In genomic region chr2:203238329-203238710, GRCh38 we compare ENCODE assay signal across 8 cellular contexts. TPM values are rescaled to one million over a fixed set of nuclear protein-coding genes. Genes with fewer than 3 reads are reported as not detected.
DNase-seq lines count a peak whose midpoint lies in the region; ATAC-seq, FAIRE-seq and TF ChIP-seq lines count a peak whose summit lies in the region.

No MANE protein-coding gene starts in this region.

- no peaks in the 10 kb centered on the region for H3F3A ChIP-seq in PC-3 (ENCODE audit: low read length, unreplicated experiment)

- no peak for DNase-seq in PC-3
- no peak for DNase-seq in epithelial cell of prostate (ENCODE audit: low read depth, low spot score)
- no peak for DNase-seq in pancreas
- DNase-seq in HPDE6-E6E7 (ENCODE audit: extremely low spot score): no peak
- no peak for DNase-seq in NCI-H1092 treated with DMSO at 0.1 percent for 48 hours (lab: John Stamatoyannopoulos, UW)
- no peak for DNase-seq in AML-193 (lab: John Stamatoyannopoulos, UW)
- no peak for DNase-seq in NCI-H1092 (lab: John Stamatoyannopoulos, UW)

- H3K79me2 ChIP-seq in PC-3 (ENCODE audit: low read length): peaks cover 35% of the 10 kb centered on the region

- CTCF ChIA-PET in PC-3 (lab: Charles Lee): interaction anchor here (0.7 kb wide), 1 partner anchor 537 kb away, joined by 4 read pairs; no protein-coding TSS in a partner anchor

- POLR2A ChIA-PET in PC-3 (lab: Charles Lee; ENCODE audit: unreplicated experiment): no interaction called here

- peaks cover 16% of the 10 kb centered on the region for H3K4me1 ChIP-seq in PC-3 (ENCODE audit: insufficient read depth, low read length)
- H3K4me1 ChIP-seq in pancreas: peaks cover 0 to 9% (median 0%) of the 10 kb centered on the region in 3 donors

- FAIRE-seq in pancreas (lab: Jason Lieb, UNC): no peak

- TSS peak; percentile 55 for BruUV-seq in PC-3 (replicated peaks; lab: Mats Ljungman, UMichigan)

- peak overlapping the region; percentile 95 for H3K4me3 ChIP-seq in PC-3 (ENCODE audit: low read length)
- H3K4me3 ChIP-seq in pancreas: peak overlapping the region; percentile 51 to 61 (median 56)

- peak overlapping the region; percentile 99 for H3K4me2 ChIP-seq in PC-3 (ENCODE audit: low read length)

- H3K9me2 ChIP-seq in PC-3 (replicated peaks; ENCODE audit: low read length): no peaks in the 10 kb centered on the region

- H3K27me3 ChIP-seq in PC-3 (ENCODE audit: low read length): no peaks in the 10 kb centered on the region
- H3K27me3 ChIP-seq in pancreas: no peaks in the 10 kb centered on the region

- peak; percentile 1 for ATAC-seq in GM21526 (IDR thresholded peaks at IDR 0.05; ENCODE audit: low FRiP score, unreplicated experiment)
- ATAC-seq in PC-3: peak; percentile 1; the same call in 1 of the 2 replicates
- peak; percentile 1 to 3 (median 2) for ATAC-seq in pancreas

- H3K36me3 ChIP-seq in PC-3 (ENCODE audit: low read depth, low read length): no peaks in the 10 kb centered on the region
- no peaks in the 10 kb centered on the region for H3K36me3 ChIP-seq in pancreas

- WGBS in pancreas, 2 donors: 8 to 12% methylated on average over 19 of the region's 19 CpGs

- intact Hi-C loops in PC-3 (cut with micrococcal nuclease): loop anchor here (2.0 kb wide), 1 partner anchor 208 kb away; no protein-coding TSS in a partner anchor
- intact Hi-C loops in pancreas (cut with DNase I): no loop called here

- peak overlapping the region; percentile 92 for H2AFZ ChIP-seq in PC-3 (ENCODE audit: low read length)

- TF ChIP-seq CTCF in PC-3 (conservative IDR thresholded peaks at IDR 0.05; ENCODE audit: low read depth, low read length): no peak
- TF ChIP-seq CTCF in pancreas (IDR thresholded peaks at IDR 0.05): no peak

- H4K20me1 ChIP-seq in PC-3 (ENCODE audit: low read length): no peaks in the 10 kb centered on the region

- peak overlapping the region; percentile 88 for H3K27ac ChIP-seq in PC-3 (ENCODE audit: low read length)
- peak overlapping the region; percentile 90 for H3K27ac ChIP-seq in epithelial cell of prostate
- H3K27ac ChIP-seq in pancreas: peak overlapping the region; percentile 91 to 96 (median 94)

- H3K9me3 ChIP-seq in PC-3 (ENCODE audit: low read length) (no peaks in the 10 kb centered on the region), pancreas (no peaks in the 10 kb centered on the region)

- H3K9ac ChIP-seq in PC-3 (ENCODE audit: low read length): peak overlapping the region; percentile 91

RNA-seq across cellular contexts. Expression of gene CYP20A1, which starts 0.5 kb away (rescaled TPM):
- 12.6 and 14.1 TPM in 2 replicates for total RNA-seq in PC-3 (2014; rRNA removed)
- 10 to 100 TPM; 11.8 to 19.7 (median 17.0) TPM for total RNA-seq in pancreas
- polyA plus RNA-seq in pancreas: 1 to 10 TPM; 5.9 to 6.2 TPM
